Comparison of ENCODE assay signal across 8 cellular contexts in genomic region chr4:102761478-102761790, GRCh38. TPM values are rescaled to one million over a fixed set of nuclear protein-coding genes. Genes with fewer than 3 reads are reported as not detected.
DNase-seq lines count a peak whose midpoint lies in the region; ATAC-seq and TF ChIP-seq lines count a peak whose summit lies in the region.

No MANE protein-coding gene starts in this region.

- H3K27me3 ChIP-seq in CD8-positive, alpha-beta T cell (ENCODE audit: insufficient read depth, low read length), result no peaks in the 10 kb centered on the region
- H3K27me3 ChIP-seq in HL-60 (ENCODE audit: insufficient read depth, poor library complexity, severe bottlenecking) (no peaks in the 10 kb centered on the region), transverse colon (no peaks in the 10 kb centered on the region)

- CTCF ChIA-PET in CD8-positive, alpha-beta T cell (lab: Charles Lee), result interaction anchor here (0.7 to 2.1 kb wide), 6 partner anchors 11 to 339 kb away, joined by 3 to 9 read pairs (median 4); partner anchors contain the start of gene UBE2D3
- CTCF ChIA-PET in MCF 10A (lab: Yijun Ruan, JAX), result interaction anchor here (0.5 to 1.2 kb wide), 3 partner anchors 57 to 246 kb away, joined by 3 to 5 read pairs (median 3); no protein-coding TSS in a partner anchor

- H3K27me3 Mint-ChIP-seq in CD8-positive, alpha-beta T cell (ENCODE audit: low read depth), result no peaks in the 10 kb centered on the region
- no peaks in the 10 kb centered on the region for H3K27me3 Mint-ChIP-seq in MCF 10A (ENCODE audit: insufficient read depth, unreplicated experiment)

- ATAC-seq in CD8-positive, alpha-beta T cell, result no peak
- no peak for ATAC-seq in activated CD4-positive, CD25-positive, alpha-beta regulatory T cell treated with anti-CD3 and anti-CD28 coated beads, Interleukin-2, amount 50 U/mL, for 24 hours
- ATAC-seq in HG03460 (IDR thresholded peaks at IDR 0.05; ENCODE audit: unreplicated experiment) (no peak), HG02870 (IDR thresholded peaks at IDR 0.05; ENCODE audit: unreplicated experiment) (no peak)

- H3K36me3 ChIP-seq in CD8-positive, alpha-beta T cell (ENCODE audit: insufficient read depth, low read length), result no peaks in the 10 kb centered on the region
- no peaks in the 10 kb centered on the region for H3K36me3 ChIP-seq in transverse colon

- no peaks in the 10 kb centered on the region for H3K9me3 Mint-ChIP-seq in CD8-positive, alpha-beta T cell
- H3K9me3 Mint-ChIP-seq in MCF 10A (ENCODE audit: unreplicated experiment), result no peaks in the 10 kb centered on the region

- POLR2A ChIA-PET in CD8-positive, alpha-beta T cell (lab: Charles Lee), result interaction anchor here (0.6 to 3.1 kb wide), 13 partner anchors 9 to 260 kb away, joined by 3 to 71 read pairs (median 4); partner anchors contain the start of genes CISD2, NFKB1, SLC9B1 and UBE2D3
- POLR2A ChIA-PET in MCF 10A (lab: Yijun Ruan, JAX), result interaction anchor here (0.7 to 2.1 kb wide), 18 partner anchors 9 to 331 kb away, joined by 3 to 59 read pairs (median 5); partner anchors contain the start of gene UBE2D3

- no peaks in the 10 kb centered on the region for H3K9me3 ChIP-seq in CD8-positive, alpha-beta T cell (ENCODE audit: low read length)
- H3K9me3 ChIP-seq in transverse colon, result no peaks in the 10 kb centered on the region

- peaks cover 8% of the 10 kb centered on the region for H3K36me3 Mint-ChIP-seq in CD8-positive, alpha-beta T cell
- peaks cover 4% of the 10 kb centered on the region for H3K36me3 Mint-ChIP-seq in MCF 10A (ENCODE audit: insufficient read depth, unreplicated experiment)

- H3K27ac Mint-ChIP-seq in CD8-positive, alpha-beta T cell, result peak overlapping the region; percentile 94
- no peak overlapping the region for H3K27ac Mint-ChIP-seq in MCF 10A (ENCODE audit: low read depth, unreplicated experiment)

- TF ChIP-seq POLR2A in lower leg skin (IDR thresholded peaks at IDR 0.05) (no peak), transverse colon (IDR thresholded peaks at IDR 0.05) (no peak)

- no peak for TF ChIP-seq EP300 in transverse colon (IDR thresholded peaks at IDR 0.05; ENCODE audit: low read depth)

- DNase-seq in CD8-positive, alpha-beta T cell, result peak in 1 of 7 experiments; percentile 22
- DNase-seq in HL-60 (ENCODE audit: low read depth in 1 of 2, low spot score in 1 of 2) (no peak), MCF 10A (ENCODE audit: unreplicated experiment) (no peak), lower leg skin (ENCODE audit: low spot score in 2 of 2) (no peak), transverse colon (peak; percentile 19)

- H3K4me1 ChIP-seq in CD8-positive, alpha-beta T cell (ENCODE audit: insufficient read depth, low read length), result peaks cover 10% of the 10 kb centered on the region
- peaks cover 0 to 11% (median 6%) of the 10 kb centered on the region in 4 donors for H3K4me1 ChIP-seq in transverse colon

- peak overlapping the region; percentile 88 for H3K4me3 ChIP-seq in CD8-positive, alpha-beta T cell (ENCODE audit: low read depth, low read length)
- H3K4me3 ChIP-seq in HL-60 (replicated peaks; ENCODE audit: insufficient read depth, low read length), result peak overlapping the region; percentile 87
- peak overlapping the region; percentile 77 for H3K4me3 ChIP-seq in lower leg skin (ENCODE audit: low read depth, poor library complexity, severe bottlenecking)
- peak overlapping the region; percentile 67 to 95 (median 75) for H3K4me3 ChIP-seq in transverse colon

- peak overlapping the region; percentile 65 for H3K27ac ChIP-seq in CD8-positive, alpha-beta T cell (ENCODE audit: low read depth, low read length)
- peak overlapping the region; percentile 99 for H3K27ac ChIP-seq in HL-60 (replicated peaks)
- peak overlapping the region; percentile 84 to 92 (median 88) for H3K27ac ChIP-seq in transverse colon

- in situ Hi-C loops in transverse colon (cut with MboI; ENCODE audit: low pct_ligation_motif_present in 1 of 4, low pct_unique_long_range_greater_than_20kb in 1 of 4, low sequenced_read_pairs in 3 of 4), result no loop called here

- H3K4me1 Mint-ChIP-seq in CD8-positive, alpha-beta T cell (ENCODE audit: low read depth), result peaks cover 39% of the 10 kb centered on the region
- peaks cover 17% of the 10 kb centered on the region for H3K4me1 Mint-ChIP-seq in MCF 10A (ENCODE audit: insufficient read depth, unreplicated experiment)

- no peak for TF ChIP-seq CTCF in CD8-positive, alpha-beta T cell (IDR thresholded peaks at IDR 0.05)
- no peak for TF ChIP-seq CTCF in HL-60 (IDR thresholded peaks at IDR 0.05; ENCODE audit: insufficient read depth, low read length)
- no peak for TF ChIP-seq CTCF in MCF 10A (IDR thresholded peaks at IDR 0.05; ENCODE audit: unreplicated experiment)
- no peak for TF ChIP-seq CTCF in lower leg skin (IDR thresholded peaks at IDR 0.05)
- no peak for TF ChIP-seq CTCF in transverse colon (IDR thresholded peaks at IDR 0.05)

- peak overlapping the region; percentile 96 for H3K4me3 Mint-ChIP-seq in CD8-positive, alpha-beta T cell
- H3K4me3 Mint-ChIP-seq in MCF 10A (ENCODE audit: unreplicated experiment), result peak overlapping the region; percentile 90

- BruUV-seq in MCF 10A (replicated peaks; lab: Mats Ljungman, UMichigan), result no TSS peak

- 9 to 13% methylated on average over 9 of the region's 9 CpGs for WGBS in lower leg skin, 2 donors
- 0 to 8% methylated on average over 1 to 9 of the region's 9 CpGs for WGBS in transverse colon (ENCODE audit: low coverage in 1 of 2), 2 donors

- intact Hi-C loops in CD8-positive, alpha-beta T cell (cut with DNase I, micrococcal nuclease), result loop anchor here (1.0 to 5.0 kb wide), 8 partner anchors 31 to 414 kb away; partner anchors contain the start of genes SLC39A8 (in 1 of the 2) and SLC9B1 (in 1 of the 2)
- intact Hi-C loops in MCF 10A (cut with micrococcal nuclease) (loop anchor here (2.0 to 5.0 kb wide), 2 partner anchors 75 to 139 kb away; no protein-coding TSS in a partner anchor), lower leg skin (cut with DNase I; ENCODE audit: low total_unique reads) (no loop called here), transverse colon (cut with DNase I; ENCODE audit: low total_unique reads) (no loop called here)

RNA-seq across cellular contexts. Expression of gene MANBA, which starts 0.7 kb away (rescaled TPM):
- total RNA-seq in CD8-positive, alpha-beta T cell, result 10 to 100 TPM; 22.5 to 24.1 TPM
- total RNA-seq in MCF 10A (2022) (11.2 and 13.2 TPM in 2 replicates), lower leg skin (10 to 100 TPM; 11.9 to 20.8 (median 14.3) TPM), transverse colon (100 to 1,000 TPM in 1 of 4 donors, 10 to 100 TPM in 2, 1 to 10 TPM in 1; 7.5 to 110 (median 27.9) TPM)

Comparison
In these comparisons a context has a peak if more than half of its experiments do, and no peak if none do; other contexts are left out.
1. intact Hi-C loops: an anchor here in CD8-positive, alpha-beta T cell (1.0 to 5.0 kb wide) and MCF 10A (2.0 to 5.0 kb wide); none called in lower leg skin and transverse colon.